In genomic region chr1:185733818-185734709, GRCh38 we compare ENCODE assay signal across 8 cellular contexts. TPM values are rescaled to one million over a fixed set of nuclear protein-coding genes. Genes with fewer than 3 reads are reported as not detected.
DNase-seq lines count a peak whose midpoint lies in the region; ATAC-seq, FAIRE-seq and TF ChIP-seq lines count a peak whose summit lies in the region.

Gene HMCN1, plus strand, starts transcription at chr1:185734391. Its CDS starts 389 bp downstream, at chr1:185734780.

- no peak within 1 kb of the TSS for H2AFZ ChIP-seq in OCI-LY7 (ENCODE audit: low read length)

- H3K4me3 ChIP-seq in HEK293 (ENCODE audit: low read depth, low read length) (peak within 1 kb of the TSS; percentile 54), OCI-LY7 (ENCODE audit: low read depth, low read length, poor library complexity, severe bottlenecking) (no peak within 1 kb of the TSS), right atrium auricular region (peak within 1 kb of the TSS; percentile 45 to 64), pancreas (peak within 1 kb of the TSS; percentile 21 to 46 (median 38))

- H3K79me2 ChIP-seq in OCI-LY7 (ENCODE audit: insufficient read depth, low read depth, low read length), result no peaks in the 10 kb centered on the region

- no peak within 1 kb of the TSS for H3K4me2 ChIP-seq in OCI-LY7 (ENCODE audit: low read length)

- peaks cover 73% of the 10 kb centered on the region for H3K27me3 Mint-ChIP-seq in CD4-positive, alpha-beta T cell

- H3K4me3 Mint-ChIP-seq in CD4-positive, alpha-beta T cell, result peak within 1 kb of the TSS; percentile 49

- H3K9me2 ChIP-seq in OCI-LY7 (ENCODE audit: insufficient read depth, low read length), result no peaks in the 10 kb centered on the region

- intact Hi-C loops in CD4-positive, alpha-beta T cell (cut with DNase I, micrococcal nuclease), result no loop called here
- intact Hi-C loops in OCI-LY7 (cut with micrococcal nuclease; ENCODE audit: unreplicated experiment) (no loop called here), pancreas (cut with DNase I) (no loop called here)

- FAIRE-seq in pancreas (lab: Jason Lieb, UNC), result no peak

- no peak for TF ChIP-seq CTCF in CD4-positive, alpha-beta T cell (IDR thresholded peaks at IDR 0.05)
- TF ChIP-seq CTCF in HEK293 (tag by site-specific recombination; IDR thresholded peaks at IDR 0.05) (peak; percentile 76), OCI-LY7 (conservative IDR thresholded peaks at IDR 0.05; ENCODE audit: low read length) (0 out of 2 replicates have a peak, but pooled peaks have one; percentile 12), right atrium auricular region (IDR thresholded peaks at IDR 0.05) (peak; percentile 22 to 57), pancreas (IDR thresholded peaks at IDR 0.05) (no peak)

- H3K36me3 ChIP-seq in HEK293 (ENCODE audit: control insufficient read depth in 2 of 2, insufficient read depth in 1 of 2, low read length in 2 of 2) (no peaks in the 10 kb centered on the region), OCI-LY7 (ENCODE audit: insufficient read depth, low read length) (no peaks in the 10 kb centered on the region), right atrium auricular region (no peaks in the 10 kb centered on the region), pancreas (no peaks in the 10 kb centered on the region)

- peaks cover 44% of the 10 kb centered on the region for H3K27me3 ChIP-seq in CD4-positive, alpha-beta T cell (ENCODE audit: control insufficient read depth, insufficient read depth, low read length)
- H3K27me3 ChIP-seq in right atrium auricular region, result no peaks in the 10 kb centered on the region
- no peaks in the 10 kb centered on the region for H3K27me3 ChIP-seq in pancreas

- H3K4me1 Mint-ChIP-seq in CD4-positive, alpha-beta T cell (ENCODE audit: low read depth), result peaks cover 17% of the 10 kb centered on the region

- no peaks in the 10 kb centered on the region for H4K20me1 ChIP-seq in OCI-LY7 (ENCODE audit: insufficient read depth, low read length)

- CTCF ChIA-PET in CD4-positive, alpha-beta T cell (lab: Charles Lee), result no interaction called here
- CTCF ChIA-PET in HEK293 (lab: Yijun Ruan, JAX) (interaction anchor here (0.6 to 4.3 kb wide), 6 partner anchors 14 to 276 kb away, joined by 3 to 32 read pairs (median 4); no protein-coding TSS in a partner anchor), OCI-LY7 (lab: Charles Lee; ENCODE audit: unreplicated experiment) (no interaction called here)

- peaks cover 7% of the 10 kb centered on the region for H3K9me3 Mint-ChIP-seq in CD4-positive, alpha-beta T cell

- TF ChIP-seq POLR2A in GM18505 (IDR thresholded peaks at IDR 0.05; ENCODE audit: borderline replicate concordance, extremely low read depth, insufficient read depth, insufficient read length), result no peak

- H3K27ac ChIP-seq in CD4-positive, alpha-beta T cell (ENCODE audit: low read depth, low read length), result no peak within 1 kb of the TSS
- H3K27ac ChIP-seq in HEK293 (ENCODE audit: extremely low read depth, low read depth, low read length) (peak within 1 kb of the TSS; percentile 59; the same call in 1 of the 2 replicates), OCI-LY7 (ENCODE audit: low read depth, low read length, poor library complexity, severe bottlenecking) (no peak within 1 kb of the TSS), right atrium auricular region (peak within 1 kb of the TSS; percentile 72 to 82), pancreas (peak within 1 kb of the TSS in 1 of 4 donors; percentile 30)

- POLR2A ChIA-PET in CD4-positive, alpha-beta T cell (lab: Charles Lee), result no interaction called here
- POLR2A ChIA-PET in HEK293 (lab: Yijun Ruan, JAX) (interaction anchor here (1.6 kb wide), 1 partner anchor 13 kb away, joined by 8 read pairs; no protein-coding TSS in a partner anchor), OCI-LY7 (lab: Charles Lee) (interaction anchor here (0.7 kb wide), 1 partner anchor 1029 kb away, joined by 3 read pairs; no protein-coding TSS in a partner anchor)

- H3K27ac Mint-ChIP-seq in CD4-positive, alpha-beta T cell, result no peak within 1 kb of the TSS

- no peaks in the 10 kb centered on the region for H3K36me3 Mint-ChIP-seq in CD4-positive, alpha-beta T cell (ENCODE audit: low read depth)

- peak in 5 of 10 experiments; percentile 0 to 34 (median 5) for DNase-seq in CD4-positive, alpha-beta T cell
- DNase-seq in OCI-LY7 (ENCODE audit: low spot score) (no peak), amygdala (lab: John Stamatoyannopoulos, UW) (peak in 30 of 56 donors; percentile 1 to 54 (median 14)), right atrium auricular region (ENCODE audit: low spot score) (peak; percentile 87), pancreas (peak; percentile 36 to 82 (median 61))

- H3K9me3 ChIP-seq in CD4-positive, alpha-beta T cell (ENCODE audit: control insufficient read depth, low read length), result peaks cover 18% of the 10 kb centered on the region
- H3K9me3 ChIP-seq in HEK293 (ENCODE audit: control insufficient read depth, insufficient read depth, low read depth, low read length), result no peaks in the 10 kb centered on the region
- no peaks in the 10 kb centered on the region for H3K9me3 ChIP-seq in OCI-LY7 (ENCODE audit: low read length)
- peaks cover 0 to 18% of the 10 kb centered on the region in 2 donors for H3K9me3 ChIP-seq in right atrium auricular region
- no peaks in the 10 kb centered on the region for H3K9me3 ChIP-seq in pancreas

- ATAC-seq in CD4-positive, alpha-beta T cell (ENCODE audit: poor library complexity), result peak; percentile 39
- ATAC-seq in pancreas (peak; percentile 81 to 91 (median 90)), HG03565 (IDR thresholded peaks at IDR 0.05; ENCODE audit: unreplicated experiment) (no peak), GM18505 (IDR thresholded peaks at IDR 0.05; ENCODE audit: unreplicated experiment) (no peak)

- H3K4me1 ChIP-seq in HEK293 (ENCODE audit: control insufficient read depth, insufficient read depth, low read length), result peaks cover 6% of the 10 kb centered on the region; the same call in 1 of the 2 replicates
- H3K4me1 ChIP-seq in OCI-LY7 (ENCODE audit: insufficient read depth, low read length, poor library complexity, severe bottlenecking), result no peaks in the 10 kb centered on the region
- H3K4me1 ChIP-seq in right atrium auricular region, result peaks cover 0 to 3% of the 10 kb centered on the region in 2 donors
- H3K4me1 ChIP-seq in pancreas, result peaks cover 0 to 5% (median 0%) of the 10 kb centered on the region in 3 donors

- WGBS in pancreas, 2 donors, result 0 to 1% methylated on average over 43 to 47 of the region's 47 CpGs

- BruUV-seq in OCI-LY7 (replicated peaks; lab: Mats Ljungman, UMichigan), result no TSS peak

TF ChIP-seq in HEK293, 187 proteins besides CTCF, POLR2A, EP300 and RAD21 (continues in another document):
- TF ChIP-seq ZNF792 (tag by site-specific recombination; IDR thresholded peaks at IDR 0.05) (no peak), ZNF2 (tag by site-specific recombination; IDR thresholded peaks at IDR 0.05) (peak; percentile 50; the same call in 1 of the 2 replicates), ZIC2 (tag by site-specific recombination; IDR thresholded peaks at IDR 0.05) (peak; percentile 57), ZNF692 (tag by site-specific recombination; IDR thresholded peaks at IDR 0.05) (0 out of 2 replicates have a peak, but pooled peaks have one; percentile 33), ZBTB48 (tag by site-specific recombination; IDR thresholded peaks at IDR 0.05) (peak; percentile 77; the same call in 1 of the 2 replicates), ZNF23 (tag by site-specific recombination; IDR thresholded peaks at IDR 0.05; ENCODE audit: borderline replicate concordance) (no peak), PATZ1 (tag by site-specific recombination; IDR thresholded peaks at IDR 0.05) (peak; percentile 94)
- TF ChIP-seq, protein P1, sequence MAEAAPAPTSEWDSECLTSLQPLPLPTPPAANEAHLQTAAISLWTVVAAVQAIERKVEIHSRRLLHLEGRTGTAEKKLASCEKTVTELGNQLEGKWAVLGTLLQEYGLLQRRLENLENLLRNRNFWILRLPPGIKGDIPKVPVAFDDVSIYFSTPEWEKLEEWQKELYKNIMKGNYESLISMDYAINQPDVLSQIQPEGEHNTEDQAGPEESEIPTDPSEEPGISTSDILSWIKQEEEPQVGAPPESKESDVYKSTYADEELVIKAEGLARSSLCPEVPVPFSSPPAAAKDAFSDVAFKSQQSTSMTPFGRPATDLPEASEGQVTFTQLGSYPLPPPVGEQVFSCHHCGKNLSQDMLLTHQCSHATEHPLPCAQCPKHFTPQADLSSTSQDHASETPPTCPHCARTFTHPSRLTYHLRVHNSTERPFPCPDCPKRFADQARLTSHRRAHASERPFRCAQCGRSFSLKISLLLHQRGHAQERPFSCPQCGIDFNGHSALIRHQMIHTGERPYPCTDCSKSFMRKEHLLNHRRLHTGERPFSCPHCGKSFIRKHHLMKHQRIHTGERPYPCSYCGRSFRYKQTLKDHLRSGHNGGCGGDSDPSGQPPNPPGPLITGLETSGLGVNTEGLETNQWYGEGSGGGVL (tag by site-specific recombination; IDR thresholded peaks at IDR 0.05), result peak; percentile 81

RNA-seq across cellular contexts. Expression of gene HMCN1, which starts in this region (rescaled TPM):
- total RNA-seq in CD4-positive, alpha-beta T cell, result under 1 TPM; 0.14 TPM
- total RNA-seq in OCI-LY7 (2014; rRNA removed; shearing (Covaris generic)), result not detected in 2 replicates
- total RNA-seq in OCI-LY7 (2022) (0.02 and 0.07 TPM in 2 replicates), right atrium auricular region (10 to 100 TPM; 14.8 to 20.2 TPM), pancreas (1 to 10 TPM in 3 of 6 donors, under 1 TPM in 3; 0.41 to 4.8 (median 0.94) TPM)
- under 1 TPM; 0.19 to 0.27 TPM for polyA plus RNA-seq in pancreas

Comparison
In these comparisons a context has a peak if more than half of its experiments do, and no peak if none do; other contexts are left out.
1. Peak in ATAC-seq in CD4-positive, alpha-beta T cell; RNA of the gene not detected or under 1 TPM.
2. ATAC-seq: peak in pancreas (4 of 4); none in HG03565 (single experiment) and GM18505 (single experiment).
3. H3K27ac ChIP-seq: peak in HEK293 (single experiment) and right atrium auricular region (2 of 2); none in CD4-positive, alpha-beta T cell (single experiment) and OCI-LY7 (single experiment).
4. CTCF ChIP-seq: peak in HEK293 (single experiment), OCI-LY7 (single experiment) and right atrium auricular region (2 of 2); none in CD4-positive, alpha-beta T cell (single experiment) and pancreas (0 of 4).